In the genomic region with DNA sequence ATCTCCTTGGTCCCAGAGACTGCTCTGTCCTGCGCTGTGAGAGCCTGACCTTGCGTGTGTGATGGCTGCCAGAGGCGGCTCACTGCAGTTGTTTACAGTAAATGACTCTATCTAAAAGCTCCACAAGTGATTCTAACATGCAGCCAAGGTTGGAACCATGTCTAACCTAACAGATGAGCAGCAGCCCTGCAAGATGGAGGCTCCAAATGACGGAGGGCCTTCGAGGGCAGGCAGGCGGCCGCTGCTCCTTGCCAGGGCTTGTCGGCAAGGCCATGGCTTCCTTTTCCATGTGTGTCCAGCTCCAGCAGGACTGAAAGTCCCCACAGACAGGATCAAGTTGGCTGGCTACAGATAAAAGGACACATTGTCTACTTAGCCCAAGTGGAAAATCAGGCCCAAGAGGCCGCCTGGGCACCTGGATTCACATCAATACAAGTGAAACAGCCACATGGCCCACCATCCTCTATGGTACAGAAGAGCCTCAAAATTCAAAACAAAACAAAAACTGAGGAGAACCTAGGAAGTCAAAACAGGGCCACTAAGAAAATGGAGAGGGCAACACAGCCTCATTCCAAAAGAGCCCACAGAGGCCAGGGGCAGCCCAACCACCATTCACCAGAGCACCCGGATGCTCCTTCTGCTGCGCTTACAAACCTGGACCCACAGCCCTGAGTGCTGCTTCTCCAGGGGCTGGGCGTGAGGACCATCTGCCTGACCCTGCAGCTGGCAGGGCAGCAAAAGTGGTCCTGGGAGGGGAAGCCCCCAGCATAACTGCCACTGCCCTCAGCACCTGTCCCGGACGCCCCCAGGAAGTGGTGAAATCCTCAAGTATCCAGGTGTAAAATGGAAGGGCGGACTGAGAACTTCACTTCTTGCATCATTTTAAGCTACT, we compare ENCODE assay signal across 17 cellular contexts.
DNase-seq lines count a peak whose midpoint lies in the region; ATAC-seq and TF ChIP-seq lines count a peak whose summit lies in the region.
"Had no signal": no experiment of that assay in that cellular context is flagged by ENCODE, and none has a peak within 500 bp of the region (broad histone marks: within the 10 kb centered on the region; RNA-seq: fewer than 3 reads in every experiment).

No MANE protein-coding gene starts in this region.

- H3K27me3 ChIP-seq in mesenchymal stem cell (ENCODE audit: control insufficient read depth in 1 of 2, insufficient read depth in 1 of 2, low read length in 2 of 2) (no peaks in the 10 kb centered on the region), testis (no peaks in the 10 kb centered on the region)
- H3K27me3 ChIP-seq: left lung, tibial nerve had no signal

- H3K9me3 ChIP-seq in mesenchymal stem cell (ENCODE audit: control insufficient read depth, low read length) (no peaks in the 10 kb centered on the region), testis (no peaks in the 10 kb centered on the region)
- H3K9me3 ChIP-seq: left lung, tibial nerve had no signal

- H3K4me3 Mint-ChIP-seq in activated naive CD4-positive, alpha-beta T cell treated with anti-CD3 and anti-CD28 coated beads, Interleukin-2, amount 50 U/mL, for 24 hours = no peak overlapping the region
- H3K4me3 Mint-ChIP-seq: brain had no signal

- H2BK12ac ChIP-seq in mesenchymal stem cell (ENCODE audit: low read length in 2 of 2) = no peak overlapping the region

- H3K4me1 ChIP-seq in mesenchymal stem cell (ENCODE audit: control insufficient read depth, insufficient read depth, low read depth, low read length) = peaks cover 17% of the 10 kb centered on the region
- H3K4me1 ChIP-seq in testis = peaks cover 7% of the 10 kb centered on the region

- no peak for DNase-seq in activated naive CD4-positive, alpha-beta T cell treated with anti-CD3 and anti-CD28 coated beads, Interleukin-2, amount 50 U/mL, for 16 hours
- peak in 1 of 2 donors; percentile 21 for DNase-seq in activated naive CD4-positive, alpha-beta T cell treated with anti-CD3 and anti-CD28 coated beads, Interleukin-2, amount 50 U/mL, for 72 hours (ENCODE audit: low spot score in 2 of 2)
- DNase-seq in mesenchymal stem cell (no peak), testis (peak; percentile 13), DMS153 (lab: John Stamatoyannopoulos, UW) (no peak), HuH-7 (ENCODE audit: low spot score) (no peak), GM19238 (ENCODE audit: insufficient read length, low spot score) (no peak)
- DNase-seq: Calu3; hypothalamus; NCI-H82; RPMI8226; stimulated activated CD4-positive, alpha-beta T cell treated with anti-CD3 and anti-CD28 coated beads, Interleukin-1b, Interleukin-23, amount 100 ng/mL, for 48 hours; T-helper 2 cell had no signal

- H3K36me3 ChIP-seq in mesenchymal stem cell (ENCODE audit: control insufficient read depth in 1 of 2, insufficient read depth in 2 of 2, low read depth in 1 of 2, low read length in 2 of 2) = peaks cover 43 to 52% of the 10 kb centered on the region in 2 experiments
- H3K36me3 ChIP-seq in testis (ENCODE audit: low read depth, missing control alignments) = no peaks in the 10 kb centered on the region

- no peak overlapping the region for H2BK120ac ChIP-seq in mesenchymal stem cell (ENCODE audit: low read depth, low read length)

- no peak overlapping the region for H2AK5ac ChIP-seq in mesenchymal stem cell (ENCODE audit: low read length, severe bottlenecking)

- no peak for ATAC-seq in activated naive CD4-positive, alpha-beta T cell treated with anti-CD3 and anti-CD28 coated beads, Interleukin-2, amount 50 U/mL, for 72 hours
- ATAC-seq: left lung had no signal

- H3K4me2 ChIP-seq in mesenchymal stem cell (ENCODE audit: low read length, poor library complexity, severe bottlenecking) = no peak overlapping the region

- H4K91ac ChIP-seq in mesenchymal stem cell (ENCODE audit: low read length) = peak overlapping the region; percentile 28

- H3K27ac Mint-ChIP-seq in activated naive CD4-positive, alpha-beta T cell treated with anti-CD3 and anti-CD28 coated beads, Interleukin-2, amount 50 U/mL, for 24 hours = peak overlapping the region; percentile 63
- peak overlapping the region; percentile 0 to 43 for H3K27ac Mint-ChIP-seq in activated naive CD4-positive, alpha-beta T cell treated with anti-CD3 and anti-CD28 coated beads, Interleukin-2, amount 50 U/mL, for 72 hours

- no peak overlapping the region for H3K23ac ChIP-seq in mesenchymal stem cell (ENCODE audit: low read length in 2 of 2)

- H4K8ac ChIP-seq in mesenchymal stem cell (ENCODE audit: low read length) = no peak overlapping the region

- H3K4me1 Mint-ChIP-seq in activated naive CD4-positive, alpha-beta T cell treated with anti-CD3 and anti-CD28 coated beads, Interleukin-2, amount 50 U/mL, for 24 hours = peaks cover 38% of the 10 kb centered on the region

- H2BK5ac ChIP-seq in mesenchymal stem cell (ENCODE audit: low read depth, low read length, poor library complexity, severe bottlenecking) = peak overlapping the region; percentile 32

- H3K27ac ChIP-seq in mesenchymal stem cell (ENCODE audit: low read length, poor library complexity, severe bottlenecking) (no peak overlapping the region), testis (no peak overlapping the region)
- H3K27ac ChIP-seq: left lung, tibial nerve had no signal

- 97% methylated on average over 12 of the region's 15 CpGs for WGBS in mesenchymal stem cell
- 85 to 87% methylated on average over 8 to 15 of the region's 15 CpGs for WGBS in testis, 2 donors

- H2BK15ac ChIP-seq in mesenchymal stem cell (ENCODE audit: low read depth, poor library complexity, severe bottlenecking) = peak overlapping the region; percentile 45

- peaks cover 1% of the 10 kb centered on the region for H3K36me3 Mint-ChIP-seq in activated naive CD4-positive, alpha-beta T cell treated with anti-CD3 and anti-CD28 coated beads, Interleukin-2, amount 50 U/mL, for 24 hours
- H3K36me3 Mint-ChIP-seq in activated naive CD4-positive, alpha-beta T cell treated with anti-CD3 and anti-CD28 coated beads, Interleukin-2, amount 50 U/mL, for 72 hours = peaks cover 0 to 4% of the 10 kb centered on the region in 2 donors

- no peak overlapping the region for H2AFZ ChIP-seq in mesenchymal stem cell (ENCODE audit: low read depth, low read length)

- no peaks in the 10 kb centered on the region for H3K9me3 Mint-ChIP-seq in activated naive CD4-positive, alpha-beta T cell treated with anti-CD3 and anti-CD28 coated beads, Interleukin-2, amount 50 U/mL, for 24 hours
- no peaks in the 10 kb centered on the region for H3K9me3 Mint-ChIP-seq in activated naive CD4-positive, alpha-beta T cell treated with anti-CD3 and anti-CD28 coated beads, Interleukin-2, amount 50 U/mL, for 72 hours

- TF ChIP-seq POLR2A in testis (IDR thresholded peaks at IDR 0.05) = no peak

- no peaks in the 10 kb centered on the region for H3K27me3 Mint-ChIP-seq in activated naive CD4-positive, alpha-beta T cell treated with anti-CD3 and anti-CD28 coated beads, Interleukin-2, amount 50 U/mL, for 24 hours
- H3K27me3 Mint-ChIP-seq: brain had no signal

- H3K18ac ChIP-seq in mesenchymal stem cell (ENCODE audit: low read depth in 1 of 2, low read length in 2 of 2) = no peak overlapping the region

- peak overlapping the region in 1 of 2 experiments; percentile 44 for H3K14ac ChIP-seq in mesenchymal stem cell (ENCODE audit: low read length in 2 of 2)

- H3K4me3 ChIP-seq in mesenchymal stem cell (ENCODE audit: insufficient read depth in 1 of 2, low read depth in 1 of 2, low read length in 2 of 2) = no peak overlapping the region
- H3K4me3 ChIP-seq in testis = no peak overlapping the region
- H3K4me3 ChIP-seq: left lung, tibial nerve had no signal

- peak overlapping the region in 1 of 2 experiments; percentile 75 for H3K4ac ChIP-seq in mesenchymal stem cell (ENCODE audit: low read depth in 1 of 2, low read length in 2 of 2)

- intact Hi-C loops in testis (cut with DNase I; ENCODE audit: low total_unique reads) = no loop called here

- H3K9ac ChIP-seq in mesenchymal stem cell (ENCODE audit: low read length) = no peak overlapping the region

- peaks cover 17% of the 10 kb centered on the region for H3K79me1 ChIP-seq in mesenchymal stem cell (replicated peaks; ENCODE audit: low read length, poor library complexity, severe bottlenecking)

- no peak for TF ChIP-seq CTCF in testis (IDR thresholded peaks at IDR 0.05)
